In genomic region chr22:37933711-37934376, GRCh38 we compare ENCODE assay signal across 8 cellular contexts. TPM values are rescaled to one million over a fixed set of nuclear protein-coding genes. Genes with fewer than 3 reads are reported as not detected.
DNase-seq lines count a peak whose midpoint lies in the region; ATAC-seq and TF ChIP-seq lines count a peak whose summit lies in the region.

No MANE protein-coding gene starts in this region.

- H3K4me3 ChIP-seq in WERI-Rb-1 (ENCODE audit: low read depth, low read length): no peak overlapping the region
- no peak overlapping the region for H3K4me3 ChIP-seq in breast epithelium
- no peak overlapping the region for H3K4me3 ChIP-seq in spleen

- peaks cover 15% of the 10 kb centered on the region for H3K36me3 ChIP-seq in WERI-Rb-1
- no peaks in the 10 kb centered on the region for H3K36me3 ChIP-seq in breast epithelium
- peaks cover 0 to 72% (median 23%) of the 10 kb centered on the region in 6 donors for H3K36me3 ChIP-seq in spleen

- H3K9me3 ChIP-seq in WERI-Rb-1 (ENCODE audit: severe bottlenecking): no peaks in the 10 kb centered on the region
- no peaks in the 10 kb centered on the region for H3K9me3 ChIP-seq in breast epithelium
- no peaks in the 10 kb centered on the region for H3K9me3 ChIP-seq in spleen

- H3K27me3 ChIP-seq in WERI-Rb-1 (ENCODE audit: insufficient read depth, low read depth, severe bottlenecking) (no peaks in the 10 kb centered on the region), breast epithelium (no peaks in the 10 kb centered on the region), spleen (replicated peaks in 1 of 7) (no peaks in the 10 kb centered on the region)

- TF ChIP-seq CTCF in WERI-Rb-1 (IDR thresholded peaks at IDR 0.05; ENCODE audit: low read depth, low read length) (peak; percentile 99), breast epithelium (IDR thresholded peaks at IDR 0.05) (peak; percentile 87 to 98 (median 98)), spleen (IDR thresholded peaks at IDR 0.05 in 8 of 11, conservative IDR thresholded peaks at IDR 0.05 in 3 of 11) (peak; percentile 78 to 99 (median 97))

- peak; percentile 96 for DNase-seq in ELR (ENCODE audit: low read depth)
- peak; percentile 91 for DNase-seq in HCEC 1CT
- DNase-seq in NCI-H1694 (lab: John Stamatoyannopoulos, UW): peak; percentile 68
- peak; percentile 88 for DNase-seq in WERI-Rb-1
- peak; percentile 90 to 91 for DNase-seq in breast epithelium (ENCODE audit: low spot score in 2 of 2)
- DNase-seq in islet precursor cell: peak; percentile 98
- DNase-seq in spleen: peak; percentile 95

- no peak for ATAC-seq in GM19455 (IDR thresholded peaks at IDR 0.05; ENCODE audit: unreplicated experiment)

- H3K4me1 ChIP-seq in breast epithelium (peaks cover 8 to 13% of the 10 kb centered on the region in 2 donors), spleen (peaks cover 8 to 48% (median 30%) of the 10 kb centered on the region in 6 donors)

- 4 to 18% (median 10%) methylated on average over 7 to 13 of the region's 13 CpGs for whole genome bisulfite sequencing in spleen, 5 donors

- H3K27ac ChIP-seq in WERI-Rb-1 (no peak overlapping the region), breast epithelium (peak overlapping the region; percentile 78 to 83), spleen (peak overlapping the region in 6 of 8 donors; percentile 11 to 57 (median 50))

- intact Hi-C loops in breast epithelium (cut with DNase I; ENCODE audit: low total_unique reads) (no loop called here), spleen (cut with DNase I; ENCODE audit: low total_unique reads) (no loop called here)

- TF ChIP-seq POLR2A in breast epithelium (IDR thresholded peaks at IDR 0.05) (no peak), spleen (IDR thresholded peaks at IDR 0.05) (no peak)

RNA-seq across cellular contexts. Expression of gene C22orf23, which starts 19.6 kb away (rescaled TPM):
- total RNA-seq in breast epithelium: under 1 TPM in 1 of 3 donors, not detected in 2; 0.64 TPM
- total RNA-seq in spleen: not detected
- polyA plus RNA-seq in spleen: under 1 TPM; 0.04 to 0.16 (median 0.05) TPM

RNA-seq across cellular contexts. Expression of gene POLR2F, which starts 19.7 kb away (rescaled TPM):
- 10 to 100 TPM; 66.7 to 93.7 (median 82.4) TPM for total RNA-seq in breast epithelium
- total RNA-seq in spleen: 10 to 100 TPM; 28.0 to 68.3 (median 35.5) TPM
- polyA plus RNA-seq in spleen: 100 to 1,000 TPM in 1 of 3 donors, 10 to 100 TPM in 2; 82.1 to 111 (median 88.9) TPM

RNA-seq across cellular contexts. Expression of gene MICALL1, which starts 27.7 kb away (rescaled TPM):
- total RNA-seq in breast epithelium: 10 to 100 TPM in 2 of 3 donors, 1 to 10 TPM in 1; 8.6 to 25.6 (median 22.0) TPM
- 10 to 100 TPM; 15.7 to 29.4 (median 21.8) TPM for total RNA-seq in spleen
- 10 to 100 TPM in 1 of 3 donors, 1 to 10 TPM in 2; 3.8 to 11.6 (median 4.1) TPM for polyA plus RNA-seq in spleen

RNA-seq across cellular contexts. Expression of gene SOX10, which starts 50.5 kb away (rescaled TPM):
- total RNA-seq in breast epithelium (100 to 1,000 TPM in 1 of 3 donors, 10 to 100 TPM in 1, under 1 TPM in 1; 0.16 to 101 (median 24.9) TPM), spleen (under 1 TPM in 3 of 7 donors, not detected in 4; 0.13 to 0.25 (median 0.23) TPM)
- polyA plus RNA-seq in spleen: 1 to 10 TPM in 1 of 3 donors, under 1 TPM in 2; 0.09 to 1.8 (median 0.20) TPM
